23 cellular contexts compared by ENCODE assay signal in the genomic region with DNA sequence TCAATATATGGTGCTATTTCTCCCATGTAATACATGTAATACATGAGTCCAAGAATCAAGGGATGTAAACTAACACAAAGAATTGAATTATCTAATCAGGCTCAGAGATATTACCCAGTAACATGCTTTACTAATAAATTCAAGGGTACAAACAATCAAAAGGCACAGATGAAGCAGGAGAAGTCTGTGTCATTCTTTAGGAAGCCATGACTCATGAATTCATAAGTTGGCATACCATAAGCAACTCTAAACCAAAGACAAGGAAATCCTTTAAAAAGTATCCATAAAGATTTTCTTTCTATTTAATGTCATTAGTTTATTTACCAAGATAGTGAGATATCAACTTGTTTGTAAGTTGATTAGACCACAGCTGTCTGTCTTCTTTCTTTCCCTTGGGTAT.
"Had no signal": no experiment of that assay in that cellular context is flagged by ENCODE, and none has a peak within 500 bp of the region (broad histone marks: within the 10 kb centered on the region; RNA-seq: fewer than 3 reads in every experiment).

No MANE protein-coding gene starts in this region.

- H2AFZ ChIP-seq: neural progenitor cell had no signal

- H3K4me3 ChIP-seq: gastroesophageal sphincter, left lung, lower lobe of right lung, neural progenitor cell, ovary, right atrium auricular region, sigmoid colon, skin epidermis, testis, tibial nerve had no signal

- H3K27ac ChIP-seq: gastroesophageal sphincter, left lung, lower lobe of right lung, neural progenitor cell, ovary, right atrium auricular region, sigmoid colon, skin epidermis, testis, tibial nerve had no signal

- H3K36me3 ChIP-seq: gastroesophageal sphincter, left lung, lower lobe of right lung, neural progenitor cell, ovary, right atrium auricular region, sigmoid colon, tibial nerve had no signal

- H3K27me3 ChIP-seq: gastroesophageal sphincter, left lung, neural progenitor cell, ovary, right atrium auricular region, sigmoid colon, testis, tibial nerve had no signal

- H3K4me1 ChIP-seq: gastroesophageal sphincter, left lung, lower lobe of right lung, neural progenitor cell, right atrium auricular region, sigmoid colon, testis, tibial nerve had no signal

- H3K9ac ChIP-seq: neural progenitor cell had no signal

- H3K9me3 ChIP-seq: lower lobe of right lung, ovary, testis had no signal

- H3K27ac Mint-ChIP-seq: dendritic cell treated with granulocyte-macrophage colony-stimulating factor and Interleukin-4, amounts not matched to agents 40 ng/mL and 50 ng/mL, for 4 days; immature natural killer cell; natural killer cell treated with Interleukin-12 subunit alpha and Interleukin-12 subunit beta and Interleukin-15 and Interleukin-18, amount 100 ng/mL, for 72 hours; neural progenitor cell; stimulated activated naive B cell treated with anti-CD40 and anti-IgM and Interleukin-4, amounts not matched to agents 10 μg/mL and 1 μg/mL and 100 μg/mL, for 72 hours had no signal

- DNase-seq: glutamatergic neuron; immature natural killer cell; left lung; lower lobe of right lung; mesenchymal stem cell; midbrain; nucleus accumbens; ovary; sigmoid colon; stimulated activated CD4-positive, alpha-beta T cell treated with anti-CD3 and anti-CD28 coated beads, Interleukin-2, amount 100 ng/mL, for 24 hours; stimulated activated CD4-positive, alpha-beta T cell treated with anti-CD3 and anti-CD28 coated beads, Interleukin-4, amount 100 ng/mL, for 4 hours; stimulated activated naive B cell treated with anti-CD40 and anti-IgM and Interleukin-4, amounts not matched to agents 10 μg/mL and 1 μg/mL and 100 μg/mL, for 72 hours; stimulated activated naive CD8-positive, alpha-beta T cell treated with anti-CD3 and anti-CD28 coated beads, Interleukin-15, amount 100 ng/mL, for 72 hours; testis had no signal

- ATAC-seq: gastroesophageal sphincter; left lung; lower lobe of right lung; natural killer cell treated with Interleukin-12 subunit alpha and Interleukin-12 subunit beta and Interleukin-15 and Interleukin-18, amount 100 ng/mL, for 72 hours; stimulated activated naive B cell treated with anti-CD40 and anti-IgM and Interleukin-4, amounts not matched to agents 10 μg/mL and 1 μg/mL and 100 μg/mL, for 72 hours; stimulated activated naive CD8-positive, alpha-beta T cell treated with anti-CD3 and anti-CD28 coated beads, Interleukin-15, amount 100 ng/mL, for 72 hours had no signal

- H3K4me2 ChIP-seq: neural progenitor cell had no signal

- FAIRE-seq: colon, keratinocyte had no signal

- H3K36me3 Mint-ChIP-seq: immature natural killer cell; natural killer cell treated with Interleukin-12 subunit alpha and Interleukin-12 subunit beta and Interleukin-15 and Interleukin-18, amount 100 ng/mL, for 72 hours; neural progenitor cell; stimulated activated naive B cell treated with anti-CD40 and anti-IgM and Interleukin-4, amounts not matched to agents 10 μg/mL and 1 μg/mL and 100 μg/mL, for 72 hours had no signal
